In genomic region chr4:146033149-146033548, GRCh38 we compare ENCODE assay signal across 1 cellular context.
TF ChIP-seq lines count a peak whose summit lies in the region.

No MANE protein-coding gene starts in this region.

TF ChIP-seq in GM23338, 12 proteins besides CTCF, POLR2A, EP300 and RAD21 (continued from another document):
- no peak for TF ChIP-seq ZNF462 (CRISPR knock-in tag; IDR thresholded peaks at IDR 0.05)
TF ChIP-seq in GM23338: peak in this region for 0.
